ENCODE assay signal across 36 cellular contexts in the genomic region with DNA sequence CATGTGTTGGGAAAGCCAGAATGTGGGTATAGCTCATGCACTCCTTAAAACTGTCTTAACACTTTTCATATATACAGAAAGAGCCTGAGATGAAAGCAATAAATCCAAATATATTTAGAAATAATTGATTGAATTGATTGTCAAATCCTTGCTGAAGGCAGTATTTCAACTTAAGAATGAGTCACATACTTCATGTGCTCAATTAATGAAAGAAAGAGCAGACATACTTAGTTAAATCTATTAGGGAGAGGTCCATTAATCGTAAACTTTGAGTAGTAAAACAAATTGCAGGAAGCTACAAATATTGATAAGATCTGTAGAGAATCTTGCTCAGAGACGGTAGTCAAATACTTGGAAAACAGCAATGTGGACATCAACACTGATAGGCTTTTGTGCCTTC.
"Had no signal": no experiment of that assay in that cellular context is flagged by ENCODE, and none has a peak within 500 bp of the region (broad histone marks: within the 10 kb centered on the region; RNA-seq: fewer than 3 reads in every experiment).

No MANE protein-coding gene starts in this region.

- H3K27ac ChIP-seq: adrenal gland, ascending aorta, body of pancreas, brain microvascular endothelial cell, breast epithelium, cardiac muscle cell, colonic mucosa had no signal

- H3K36me3 Mint-ChIP-seq: activated naive CD4-positive, alpha-beta T cell treated with anti-CD3 and anti-CD28 coated beads, Interleukin-2, amount 10 ng/mL, durations not matched to agents 7 days and 5 days; activated naive CD4-positive, alpha-beta T cell treated with anti-CD3 and anti-CD28 coated beads, Interleukin-2, amount 50 U/mL, for 24 hours; activated naive CD4-positive, alpha-beta T cell treated with anti-CD3 and anti-CD28 coated beads, Interleukin-2, amount 50 U/mL, for 72 hours; activated naive CD8-positive, alpha-beta T cell; brain had no signal

- H3K4me3 ChIP-seq: adrenal gland, ascending aorta, body of pancreas, breast epithelium, cardiac muscle cell, colonic mucosa had no signal

- H3K27me3 Mint-ChIP-seq: activated naive CD4-positive, alpha-beta T cell treated with anti-CD3 and anti-CD28 coated beads, Interleukin-2, amount 10 ng/mL, durations not matched to agents 7 days and 5 days; activated naive CD4-positive, alpha-beta T cell treated with anti-CD3 and anti-CD28 coated beads, Interleukin-2, amount 50 U/mL, for 24 hours; activated naive CD8-positive, alpha-beta T cell; activated naive CD8-positive, alpha-beta T cell treated with anti-CD3 and anti-CD28 coated beads for 36 hours; activated naive CD8-positive, alpha-beta T cell treated with anti-CD3 and anti-CD28 coated beads, Interleukin-2, amount 10 ng/mL, durations not matched to agents 7 days and 5 days; activated naive CD8-positive, alpha-beta T cell treated with anti-CD3 and anti-CD28 coated beads, Interleukin-2, amount 50 U/mL, for 24 hours; activated T-helper 17 cell treated with anti-CD3 and anti-CD28 coated beads, Interleukin-2, amount 50 U/mL, for 72 hours; brain; central memory CD8-positive, alpha-beta T cell had no signal

- ATAC-seq: activated naive CD4-positive, alpha-beta T cell treated with anti-CD3 and anti-CD28 coated beads, Interleukin-2, amount 50 U/mL, for 72 hours; activated naive CD8-positive, alpha-beta T cell treated with anti-CD3 and anti-CD28 coated beads, Interleukin-2, amount 50 U/mL, for 24 hours; activated T-cell treated with anti-CD3 and anti-CD28 coated beads, Interleukin-2, amount 50 U/mL, for 4 hours; activated T-cell treated with anti-CD3 and anti-CD28 coated beads, Interleukin-2, amount 50 U/mL, for 72 hours; activated T-helper 17 cell treated with anti-CD3 and anti-CD28 coated beads, Interleukin-2, amount 50 U/mL, for 72 hours; body of pancreas had no signal

- H3K4me1 Mint-ChIP-seq: activated naive CD4-positive, alpha-beta T cell treated with anti-CD3 and anti-CD28 coated beads, Interleukin-2, amount 10 ng/mL, durations not matched to agents 7 days and 5 days; activated naive CD4-positive, alpha-beta T cell treated with anti-CD3 and anti-CD28 coated beads, Interleukin-2, amount 50 U/mL, for 24 hours; activated T-helper 17 cell treated with anti-CD3 and anti-CD28 coated beads, Interleukin-2, amount 50 U/mL, for 72 hours; central memory CD8-positive, alpha-beta T cell had no signal

- H3K27ac Mint-ChIP-seq: activated naive CD4-positive, alpha-beta T cell treated with anti-CD3 and anti-CD28 coated beads for 36 hours; activated naive CD4-positive, alpha-beta T cell treated with anti-CD3 and anti-CD28 coated beads, Interleukin-2, amount 10 ng/mL, durations not matched to agents 7 days and 5 days; activated naive CD4-positive, alpha-beta T cell treated with anti-CD3 and anti-CD28 coated beads, Interleukin-2, amount 50 U/mL, for 24 hours; activated naive CD4-positive, alpha-beta T cell treated with anti-CD3 and anti-CD28 coated beads, Interleukin-2, amount 50 U/mL, for 72 hours; activated naive CD8-positive, alpha-beta T cell; activated naive CD8-positive, alpha-beta T cell treated with anti-CD3 and anti-CD28 coated beads for 36 hours; activated naive CD8-positive, alpha-beta T cell treated with anti-CD3 and anti-CD28 coated beads, Interleukin-2, amount 10 ng/mL, durations not matched to agents 7 days and 5 days; activated naive CD8-positive, alpha-beta T cell treated with anti-CD3 and anti-CD28 coated beads, Interleukin-2, amount 50 U/mL, for 24 hours; activated T-cell treated with anti-CD3 and anti-CD28 coated beads, Interleukin-2, amount 50 U/mL, for 72 hours; activated T-helper 1 cell treated with anti-CD3 and anti-CD28 coated beads, Interleukin-12 subunit alpha, Interleukin-12 subunit beta, Interleukin-2, Interleukin-4 antibody, amounts not matched to agents 30 ng/mL and 10 ng/mL and 1 ng/mL, durations not matched to agents 14 hours and 24 hours and 36 hours; activated T-helper 17 cell treated with anti-CD3 and anti-CD28 coated beads, Interleukin-2, amount 50 U/mL, for 72 hours; activated T-helper 2 cell treated with anti-CD3 and anti-CD28 coated beads, Interferon-gamma antibody, Interleukin-2, Interleukin-4, amounts not matched to agents 10 μg/mL and 5 μg/mL and 100 μg/mL, durations not matched to agents 14 hours and 24 hours and 36 hours had no signal

- H3K9me3 ChIP-seq: adrenal gland, ascending aorta, body of pancreas, breast epithelium, colonic mucosa had no signal

- H3K36me3 ChIP-seq: adrenal gland, ascending aorta, brain microvascular endothelial cell, breast epithelium, cardiac muscle cell, colonic mucosa had no signal

- DNase-seq: activated effector memory CD4-positive, alpha-beta T cell treated with anti-CD3 and anti-CD28 coated beads, Interleukin-2, amount 50 U/mL, for 16 hours; activated effector memory CD4-positive, alpha-beta T cell treated with Interleukin-2 at 50 U/mL for 16 hours; activated gamma-delta T cell; activated gamma-delta T cell treated with Interleukin-2 at 50 U/mL for 16 hours; activated naive CD4-positive, alpha-beta T cell; activated naive CD4-positive, alpha-beta T cell treated with anti-CD3 and anti-CD28 coated beads for 36 hours; activated naive CD4-positive, alpha-beta T cell treated with anti-CD3 and anti-CD28 coated beads, Interleukin-2, amount 10 ng/mL, durations not matched to agents 7 days and 5 days; activated naive CD4-positive, alpha-beta T cell treated with anti-CD3 and anti-CD28 coated beads, Interleukin-2, amount 50 U/mL, for 16 hours; activated naive CD4-positive, alpha-beta T cell treated with Interleukin-2 at 50 U/mL for 16 hours; activated naive CD8-positive, alpha-beta T cell treated with anti-CD3 and anti-CD28 coated beads for 36 hours; activated naive CD8-positive, alpha-beta T cell treated with anti-CD3 and anti-CD28 coated beads, Interleukin-2, amount 10 ng/mL, durations not matched to agents 7 days and 5 days; activated naive CD8-positive, alpha-beta T cell treated with anti-CD3 and anti-CD28 coated beads, Interleukin-2, amount 50 U/mL, for 24 hours; activated T-cell treated with anti-CD3 and anti-CD28 coated beads, Interleukin-2, amount 50 U/mL, for 4 hours; activated T-cell treated with anti-CD3 and anti-CD28 coated beads, Interleukin-2, amount 50 U/mL, for 48 hours; activated T-cell treated with anti-CD3 and anti-CD28 coated beads, Interleukin-2, amount 50 U/mL, for 72 hours; adrenal gland; amniotic stem cell; amygdala; anterior cingulate cortex; aorta; body of pancreas; brain microvascular endothelial cell; caudate nucleus; cerebellar nuclear complex; colonic mucosa had no signal

- H3K9me3 Mint-ChIP-seq: activated naive CD4-positive, alpha-beta T cell treated with anti-CD3 and anti-CD28 coated beads for 36 hours; activated naive CD4-positive, alpha-beta T cell treated with anti-CD3 and anti-CD28 coated beads, Interleukin-2, amount 10 ng/mL, durations not matched to agents 7 days and 5 days; activated naive CD4-positive, alpha-beta T cell treated with anti-CD3 and anti-CD28 coated beads, Interleukin-2, amount 50 U/mL, for 24 hours; activated naive CD4-positive, alpha-beta T cell treated with anti-CD3 and anti-CD28 coated beads, Interleukin-2, amount 50 U/mL, for 72 hours; activated naive CD8-positive, alpha-beta T cell treated with anti-CD3 and anti-CD28 coated beads for 36 hours; activated naive CD8-positive, alpha-beta T cell treated with anti-CD3 and anti-CD28 coated beads, Interleukin-2, amount 10 ng/mL, durations not matched to agents 7 days and 5 days; activated naive CD8-positive, alpha-beta T cell treated with anti-CD3 and anti-CD28 coated beads, Interleukin-2, amount 50 U/mL, for 24 hours; activated T-cell treated with anti-CD3 and anti-CD28 coated beads, Interleukin-2, amount 50 U/mL, for 4 hours; activated T-cell treated with anti-CD3 and anti-CD28 coated beads, Interleukin-2, amount 50 U/mL, for 72 hours; activated T-helper 1 cell treated with anti-CD3 and anti-CD28 coated beads, Interleukin-12 subunit alpha, Interleukin-12 subunit beta, Interleukin-2, Interleukin-4 antibody, amounts not matched to agents 30 ng/mL and 10 ng/mL and 1 ng/mL, durations not matched to agents 14 hours and 24 hours and 36 hours; activated T-helper 17 cell treated with anti-CD3 and anti-CD28 coated beads, Interleukin-2, amount 50 U/mL, for 72 hours; activated T-helper 2 cell treated with anti-CD3 and anti-CD28 coated beads, Interferon-gamma antibody, Interleukin-2, Interleukin-4, amounts not matched to agents 10 μg/mL and 5 μg/mL and 100 μg/mL, durations not matched to agents 14 hours and 24 hours and 36 hours; brain; central memory CD8-positive, alpha-beta T cell had no signal

- H3K27me3 ChIP-seq: adrenal gland, ascending aorta, body of pancreas, brain microvascular endothelial cell, breast epithelium, cardiac muscle cell, colonic mucosa had no signal

- H3K4me1 ChIP-seq: adrenal gland, ascending aorta, breast epithelium, colonic mucosa had no signal

- H3K4me3 Mint-ChIP-seq: activated naive CD4-positive, alpha-beta T cell treated with anti-CD3 and anti-CD28 coated beads for 36 hours; activated naive CD4-positive, alpha-beta T cell treated with anti-CD3 and anti-CD28 coated beads, Interleukin-2, amount 10 ng/mL, durations not matched to agents 7 days and 5 days; activated naive CD4-positive, alpha-beta T cell treated with anti-CD3 and anti-CD28 coated beads, Interleukin-2, amount 50 U/mL, for 24 hours; activated naive CD8-positive, alpha-beta T cell; activated naive CD8-positive, alpha-beta T cell treated with anti-CD3 and anti-CD28 coated beads for 36 hours; activated naive CD8-positive, alpha-beta T cell treated with anti-CD3 and anti-CD28 coated beads, Interleukin-2, amount 10 ng/mL, durations not matched to agents 7 days and 5 days; activated naive CD8-positive, alpha-beta T cell treated with anti-CD3 and anti-CD28 coated beads, Interleukin-2, amount 50 U/mL, for 24 hours; activated T-cell treated with anti-CD3 and anti-CD28 coated beads, Interleukin-2, amount 50 U/mL, for 4 hours; activated T-cell treated with anti-CD3 and anti-CD28 coated beads, Interleukin-2, amount 50 U/mL, for 72 hours; activated T-helper 1 cell treated with anti-CD3 and anti-CD28 coated beads, Interleukin-12 subunit alpha, Interleukin-12 subunit beta, Interleukin-2, Interleukin-4 antibody, amounts not matched to agents 30 ng/mL and 10 ng/mL and 1 ng/mL, durations not matched to agents 14 hours and 24 hours and 36 hours; activated T-helper 17 cell treated with anti-CD3 and anti-CD28 coated beads, Interleukin-2, amount 50 U/mL, for 72 hours; brain; central memory CD8-positive, alpha-beta T cell had no signal
